Comparison of ENCODE assay signal across 12 cellular contexts in genomic region chr4:107616838-107617389, GRCh38.
"Had no signal": no experiment of that assay in that cellular context is flagged by ENCODE, and none has a peak within 500 bp of the region (broad histone marks: within the 10 kb centered on the region; RNA-seq: fewer than 3 reads in every experiment).

No MANE protein-coding gene starts in this region.

- H3K27ac Mint-ChIP-seq: nephron progenitor cell had no signal

- H3K27ac ChIP-seq: colonic mucosa, heart right ventricle, sigmoid colon had no signal

- H3K4me3 ChIP-seq: colonic mucosa, heart right ventricle, sigmoid colon had no signal

- H3K4me3 Mint-ChIP-seq: nephron progenitor cell had no signal

- DNase-seq: activated effector memory CD4-positive, alpha-beta T cell treated with anti-CD3 and anti-CD28 coated beads, Interleukin-2, amount 50 U/mL, for 16 hours; activated T-cell treated with anti-CD3 and anti-CD28 coated beads, Interleukin-2, amount 50 U/mL, for 1 hour; colonic mucosa; effector CD4-positive, alpha-beta T cell; heart right ventricle; left ventricle myocardium superior; mesenchymal stem cell; nephron progenitor cell; sigmoid colon; stimulated activated CD4-positive, alpha-beta T cell treated with anti-CD3 and anti-CD28 coated beads, Interleukin-4, amount 100 ng/mL, for 24 hours had no signal

- H3K9me3 ChIP-seq: colonic mucosa, sigmoid colon had no signal

- H3K4me1 Mint-ChIP-seq: nephron progenitor cell had no signal

- H3K36me3 ChIP-seq: colonic mucosa had no signal

- H3K9me3 Mint-ChIP-seq: nephron progenitor cell had no signal

- H3K27me3 ChIP-seq: colonic mucosa, heart right ventricle, sigmoid colon had no signal

- FAIRE-seq: keratinocyte, urothelium cell line had no signal

- H3K4me1 ChIP-seq: colonic mucosa had no signal
